ENCODE assay signal across 1 cellular context in the genomic region with DNA sequence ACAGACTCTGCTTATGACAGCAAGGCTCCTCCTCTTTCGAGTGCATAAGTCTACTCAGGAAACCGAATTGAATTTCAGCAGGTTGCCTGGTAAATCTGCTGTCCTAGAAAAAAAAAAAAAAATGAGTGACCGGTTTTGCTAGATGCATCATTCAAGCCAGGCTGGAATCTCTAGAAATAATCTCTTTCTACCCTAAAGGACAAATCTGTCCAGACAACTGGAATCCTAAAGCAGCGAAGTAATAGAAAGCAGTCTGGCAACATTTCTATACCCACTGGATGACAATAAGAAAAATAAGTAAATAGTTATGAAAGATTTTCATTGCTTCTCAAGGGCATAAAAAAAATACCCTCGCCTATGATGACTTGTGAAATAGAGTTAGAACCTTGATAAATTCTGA.
TF ChIP-seq lines count a peak whose summit lies in the region.

No MANE protein-coding gene starts in this region.

TF ChIP-seq in SK-N-SH treated with all-trans-retinoic acid at 6 μM for 48 hours, 23 proteins besides CTCF, POLR2A, EP300 and RAD21 (continued from another document):
- TF ChIP-seq ESRRG (CRISPR knock-in tag; IDR thresholded peaks at IDR 0.05) (no peak), RARB (CRISPR knock-in tag; IDR thresholded peaks at IDR 0.05) (no peak), ZC3H10 (CRISPR knock-in tag; IDR thresholded peaks at IDR 0.05) (no peak), GLIS3 (CRISPR knock-in tag; IDR thresholded peaks at IDR 0.05) (no peak), ZFP30 (CRISPR knock-in tag; IDR thresholded peaks at IDR 0.05) (no peak), CSDC2 (CRISPR knock-in tag; IDR thresholded peaks at IDR 0.05) (no peak), ARNTL (CRISPR knock-in tag; IDR thresholded peaks at IDR 0.05; ENCODE audit: borderline replicate concordance, low read depth) (no peak), ISL1 (CRISPR knock-in tag; IDR thresholded peaks at IDR 0.05) (no peak), ZNF565 (CRISPR knock-in tag; conservative IDR thresholded peaks at IDR 0.05; ENCODE audit: low read depth) (no peak), TOX (CRISPR knock-in tag; IDR thresholded peaks at IDR 0.05; ENCODE audit: borderline replicate concordance) (no peak)
TF ChIP-seq in SK-N-SH treated with all-trans-retinoic acid at 6 μM for 48 hours: peak in this region for 0.
